8 cellular contexts compared by ENCODE assay signal in the genomic region with DNA sequence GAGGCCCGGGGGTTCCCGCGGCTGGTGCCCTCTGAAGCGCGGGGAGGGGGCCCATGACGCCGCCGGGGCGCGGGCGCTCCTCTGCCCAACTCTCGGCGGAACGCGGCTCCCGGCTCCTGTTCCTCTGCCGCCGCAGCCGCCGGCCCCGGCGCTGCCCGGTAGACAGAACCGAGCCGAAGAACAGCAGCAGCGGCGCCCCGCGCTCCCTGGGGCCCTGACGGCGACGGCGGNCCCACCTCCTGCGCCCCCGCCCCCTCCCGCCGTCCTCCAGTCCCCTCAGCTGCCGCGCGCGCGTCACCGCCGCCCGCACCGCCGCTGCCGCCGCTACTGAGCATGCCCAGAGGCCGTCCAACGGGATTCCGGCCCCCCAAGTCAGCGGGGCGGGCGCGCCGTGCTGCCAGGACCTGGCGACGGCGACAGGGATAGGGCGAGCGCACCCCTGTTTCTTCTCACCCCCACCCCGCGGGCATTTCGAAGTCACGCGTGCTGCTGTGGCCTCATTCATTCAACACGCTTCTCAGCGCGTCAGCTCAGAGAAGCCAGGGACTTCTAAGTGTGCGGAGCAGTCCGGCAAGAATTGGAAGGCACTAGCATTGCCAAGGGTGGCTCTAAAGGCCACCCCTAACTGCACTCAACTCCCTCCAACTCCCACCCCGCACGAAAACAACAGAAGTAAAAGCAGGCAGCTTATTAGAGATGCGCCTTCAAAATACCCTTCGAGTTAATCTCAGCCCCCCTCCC. TPM values are rescaled to one million over a fixed set of nuclear protein-coding genes. Genes with fewer than 3 reads are reported as not detected.
DNase-seq lines count a peak whose midpoint lies in the region; ATAC-seq and TF ChIP-seq lines count a peak whose summit lies in the region.

A gene (minus strand): TSS at position 182 of the 741 bp plus-strand sequence. CDS start 283 bp downstream, outside the sequence.

- H3K9me3 ChIP-seq in DND-41 (ENCODE audit: insufficient read depth, low read length, severe bottlenecking): no peaks in the 10 kb centered on the region

- H3K4me3 Mint-ChIP-seq in activated T-helper 17 cell treated with anti-CD3 and anti-CD28 coated beads, Interleukin-2, amount 50 U/mL, for 72 hours: peak within 1 kb of the TSS; percentile 96
- H3K4me3 Mint-ChIP-seq in nephron: peak within 1 kb of the TSS; percentile 98 to 100 (median 100)
- peak within 1 kb of the TSS; percentile 98 for H3K4me3 Mint-ChIP-seq in stimulated activated naive CD8-positive, alpha-beta T cell treated with anti-CD3 and anti-CD28 coated beads, Interleukin-15, Interleukin-2, amounts not matched to agents 100 ng/mL and 50 ng/mL, for 24 hours

- peaks cover 11% of the 10 kb centered on the region; the same call in 1 of the 2 replicates for H4K20me1 ChIP-seq in DND-41 (ENCODE audit: insufficient read depth, low read length)

- no peaks in the 10 kb centered on the region for H3K27me3 ChIP-seq in DND-41 (ENCODE audit: insufficient read depth, low read length, poor library complexity)

- H3K4me3 ChIP-seq in DND-41 (ENCODE audit: low read depth in 1 of 2, low read length in 2 of 2): peak within 1 kb of the TSS; percentile 51 to 83

- peaks cover 83% of the 10 kb centered on the region for H3K79me2 ChIP-seq in DND-41 (ENCODE audit: insufficient read depth, low read length)

- peaks cover 10% of the 10 kb centered on the region for H3K4me1 Mint-ChIP-seq in activated T-helper 17 cell treated with anti-CD3 and anti-CD28 coated beads, Interleukin-2, amount 50 U/mL, for 72 hours
- H3K4me1 Mint-ChIP-seq in nephron: peaks cover 25% of the 10 kb centered on the region
- H3K4me1 Mint-ChIP-seq in stimulated activated naive CD8-positive, alpha-beta T cell treated with anti-CD3 and anti-CD28 coated beads, Interleukin-15, Interleukin-2, amounts not matched to agents 100 ng/mL and 50 ng/mL, for 24 hours (ENCODE audit: low read depth): peaks cover 52% of the 10 kb centered on the region

- H3K36me3 ChIP-seq in DND-41 (ENCODE audit: insufficient read depth, low read length): no peaks in the 10 kb centered on the region; the same call in 1 of the 2 replicates

- peak within 1 kb of the TSS; percentile 82 for H3K4me2 ChIP-seq in DND-41 (ENCODE audit: insufficient read depth, low read length)

- peaks cover 51% of the 10 kb centered on the region for H3K4me1 ChIP-seq in DND-41 (ENCODE audit: insufficient read depth, low read length)

- H3K27ac Mint-ChIP-seq in activated T-helper 17 cell treated with anti-CD3 and anti-CD28 coated beads, Interleukin-2, amount 50 U/mL, for 72 hours: peak within 1 kb of the TSS; percentile 98
- peak within 1 kb of the TSS; percentile 90 to 98 (median 96) for H3K27ac Mint-ChIP-seq in nephron
- H3K27ac Mint-ChIP-seq in stimulated activated naive CD8-positive, alpha-beta T cell treated with anti-CD3 and anti-CD28 coated beads, Interleukin-15, Interleukin-2, amounts not matched to agents 100 ng/mL and 50 ng/mL, for 24 hours: peak within 1 kb of the TSS; percentile 93

- no peaks in the 10 kb centered on the region for H3K27me3 Mint-ChIP-seq in activated T-helper 17 cell treated with anti-CD3 and anti-CD28 coated beads, Interleukin-2, amount 50 U/mL, for 72 hours
- peaks cover 8% of the 10 kb centered on the region for H3K27me3 Mint-ChIP-seq in nephron (ENCODE audit: low read depth)
- H3K27me3 Mint-ChIP-seq in stimulated activated naive CD8-positive, alpha-beta T cell treated with anti-CD3 and anti-CD28 coated beads, Interleukin-15, Interleukin-2, amounts not matched to agents 100 ng/mL and 50 ng/mL, for 24 hours: no peaks in the 10 kb centered on the region

- peak within 1 kb of the TSS; percentile 70 for H3K9ac ChIP-seq in DND-41 (ENCODE audit: low read depth, low read length)

- ATAC-seq in DND-41 (ENCODE audit: insufficient read depth, low read depth): peak; percentile 70
- ATAC-seq in GM21737 (IDR thresholded peaks at IDR 0.05; ENCODE audit: unreplicated experiment): peak; percentile 57
- peak; percentile 75 for ATAC-seq in activated T-helper 17 cell treated with anti-CD3 and anti-CD28 coated beads, Interleukin-2, amount 50 U/mL, for 72 hours (replicated peaks)

- TF ChIP-seq CTCF in DND-41 (IDR thresholded peaks at IDR 0.05; ENCODE audit: borderline replicate concordance, extremely low read depth, low read length, poor library complexity, severe bottlenecking) (no peak), nephron (IDR thresholded peaks at IDR 0.05; ENCODE audit: unreplicated experiment in 3 of 3) (no peak)

- DNase-seq in DND-41 (peak; percentile 91), KG1 (lab: John Stamatoyannopoulos, UW) (peak; percentile 68), RPMI8226 (peak; percentile 90), fibroblast of peridontal ligament (ENCODE audit: extremely low read depth) (peak; percentile 72)

- H3K27ac ChIP-seq in DND-41 (ENCODE audit: low read length): peak within 1 kb of the TSS; percentile 83

- H3K36me3 Mint-ChIP-seq in activated T-helper 17 cell treated with anti-CD3 and anti-CD28 coated beads, Interleukin-2, amount 50 U/mL, for 72 hours (ENCODE audit: low read depth): peaks cover 37% of the 10 kb centered on the region
- no peaks in the 10 kb centered on the region for H3K36me3 Mint-ChIP-seq in nephron (ENCODE audit: low read depth)
- peaks cover 6% of the 10 kb centered on the region for H3K36me3 Mint-ChIP-seq in stimulated activated naive CD8-positive, alpha-beta T cell treated with anti-CD3 and anti-CD28 coated beads, Interleukin-15, Interleukin-2, amounts not matched to agents 100 ng/mL and 50 ng/mL, for 24 hours (ENCODE audit: low read depth)

- H2AFZ ChIP-seq in DND-41 (ENCODE audit: low read depth, low read length): peak within 1 kb of the TSS; percentile 96

- no peaks in the 10 kb centered on the region for H3K9me3 Mint-ChIP-seq in activated T-helper 17 cell treated with anti-CD3 and anti-CD28 coated beads, Interleukin-2, amount 50 U/mL, for 72 hours
- H3K9me3 Mint-ChIP-seq in nephron: no peaks in the 10 kb centered on the region
- H3K9me3 Mint-ChIP-seq in stimulated activated naive CD8-positive, alpha-beta T cell treated with anti-CD3 and anti-CD28 coated beads, Interleukin-15, Interleukin-2, amounts not matched to agents 100 ng/mL and 50 ng/mL, for 24 hours: no peaks in the 10 kb centered on the region

RNA-seq across cellular contexts. Expression of the gene that starts here (rescaled TPM):
- 10 to 100 TPM; 10.6 to 26.4 TPM for total RNA-seq in activated T-helper 17 cell treated with anti-CD3 and anti-CD28 coated beads, Interleukin-2, amount 50 U/mL, for 72 hours

Comparison
In these comparisons a context has a peak if more than half of its experiments do, and no peak if none do; other contexts are left out.
1. Peak in every context shown above with its lines: DNase-seq, ATAC-seq, H3K4me3 ChIP-seq and H3K27ac ChIP-seq.